ENCODE assay signal across 12 cellular contexts in the genomic region with DNA sequence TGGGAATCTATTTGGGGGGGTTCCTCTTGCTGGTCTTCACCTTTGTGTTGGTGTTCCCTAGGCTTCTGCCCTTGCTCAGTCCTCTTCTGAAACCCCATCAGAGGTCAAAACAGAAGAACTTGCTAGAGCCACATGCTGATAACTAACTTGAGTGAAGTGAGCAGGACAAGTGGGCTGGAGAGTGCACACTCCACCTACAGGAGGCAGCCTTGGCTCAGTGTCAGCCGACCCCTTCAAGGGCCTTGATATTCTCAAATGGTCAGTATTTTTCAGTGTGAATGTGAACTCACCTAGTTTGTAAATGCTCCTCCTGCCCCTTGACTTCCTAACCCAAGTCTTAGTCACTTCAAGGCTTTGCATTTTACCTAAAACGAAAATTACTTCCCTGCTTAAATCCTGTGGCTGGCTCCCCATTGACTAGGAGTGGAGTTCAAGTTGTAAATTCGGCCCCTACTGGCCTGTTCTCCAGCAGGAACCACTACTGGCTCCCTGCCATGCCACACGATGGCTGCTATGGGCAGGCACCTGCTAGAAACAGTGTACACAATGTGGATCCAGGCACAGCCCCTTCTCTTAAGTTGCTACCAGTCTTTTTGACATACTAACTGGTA. TPM values are rescaled to one million over a fixed set of nuclear protein-coding genes. Genes with fewer than 3 reads are reported as not detected.
A peak's percentile ranks its signal among the peaks of the same experiment; 100 is the strongest.
DNase-seq lines count a peak whose midpoint lies in the region; ATAC-seq and TF ChIP-seq lines count a peak whose summit lies in the region.
"Had no signal": no experiment of that assay in that cellular context is flagged by ENCODE, and none has a peak within 500 bp of the region (broad histone marks: within the 10 kb centered on the region; RNA-seq: fewer than 3 reads in every experiment).

No MANE protein-coding gene starts in this region.

- 25% methylated on average over 4 of the region's 4 CpGs for WGBS in HUES64

- H3K4me3 Mint-ChIP-seq in WTC11: peak overlapping the region; percentile 5; the same call in 1 of the 2 replicates
- H3K4me3 Mint-ChIP-seq: activated T-helper 17 cell treated with anti-CD3 and anti-CD28 coated beads, Interleukin-2, amount 50 U/mL, for 72 hours had no signal

- intact Hi-C loops in left lung (cut with DNase I): no loop called here

- H3K27me3 ChIP-seq in HUES64 (ENCODE audit: insufficient read depth, low read length) (no peaks in the 10 kb centered on the region), left lung (peaks cover 7 to 28% of the 10 kb centered on the region in 2 donors)
- H3K27me3 ChIP-seq: foreskin keratinocyte had no signal

- no peaks in the 10 kb centered on the region for H3K9me3 Mint-ChIP-seq in WTC11
- H3K9me3 Mint-ChIP-seq: activated T-helper 17 cell treated with anti-CD3 and anti-CD28 coated beads, Interleukin-2, amount 50 U/mL, for 72 hours had no signal

- H3K4me1 ChIP-seq in HUES64 (ENCODE audit: insufficient read depth, low read length) (peaks cover 44% of the 10 kb centered on the region), left lung (peaks cover 0 to 17% of the 10 kb centered on the region in 2 donors)

- H3K4me1 Mint-ChIP-seq in WTC11: peaks cover 68% of the 10 kb centered on the region

- H3K4me3 ChIP-seq in GM12864 (ENCODE audit: low read depth, low read length) (no peak overlapping the region), HUES64 (ENCODE audit: low read length) (no peak overlapping the region), left lung (no peak overlapping the region)
- H3K4me3 ChIP-seq: lung had no signal

- CTCF ChIA-PET in WTC11 (lab: Charles Lee): interaction anchor here (1.1 to 2.6 kb wide), 2 partner anchors 88 kb away, joined by 7 to 17 read pairs; no protein-coding TSS in a partner anchor

- peak overlapping the region; percentile 48 for H3K27ac Mint-ChIP-seq in WTC11
- H3K27ac Mint-ChIP-seq: activated T-helper 17 cell treated with anti-CD3 and anti-CD28 coated beads, Interleukin-2, amount 50 U/mL, for 72 hours had no signal

- no peak overlapping the region for H3K9ac ChIP-seq in HUES64 (ENCODE audit: low read depth, low read length)

- POLR2A ChIA-PET in WTC11 (lab: Charles Lee): no interaction called here

- TF ChIP-seq CTCF in GM12864 (IDR thresholded peaks at IDR 0.05; ENCODE audit: low read depth, low read length, missing control alignments) (peak; percentile 34), WTC11 (IDR thresholded peaks at IDR 0.05) (no peak), left lung (IDR thresholded peaks at IDR 0.05) (no peak)

- no peak for DNase-seq in GM12864 (ENCODE audit: low read depth)
- DNase-seq in WTC11 (ENCODE audit: low spot score): peak; percentile 58
- no peak for DNase-seq in left lung
- DNase-seq in HCEC 1CT: no peak
- DNase-seq in stimulated activated CD4-positive, alpha-beta T cell treated with anti-CD3 and anti-CD28 coated beads, Interleukin-2, amount 100 ng/mL, for 48 hours: no peak
- no peak for DNase-seq in inferior parietal cortex (ENCODE audit: extremely low spot score)
- no peak for DNase-seq in activated CD4-positive, alpha-beta T cell treated with anti-CD3 and anti-CD28 coated beads, Interleukin-2, amount 50 U/mL, for 4 hours
- DNase-seq: cerebellar nuclear complex, foreskin keratinocyte had no signal

- no peaks in the 10 kb centered on the region for H3K27me3 Mint-ChIP-seq in WTC11 (ENCODE audit: low read depth)

- H3K9me3 ChIP-seq in HUES64 (ENCODE audit: insufficient read depth, low read depth, low read length) (no peaks in the 10 kb centered on the region), left lung (no peaks in the 10 kb centered on the region)

- ATAC-seq in WTC11: peak; percentile 74
- ATAC-seq in left lung: peak; percentile 15
- ATAC-seq: activated T-helper 17 cell treated with anti-CD3 and anti-CD28 coated beads, Interleukin-2, amount 50 U/mL, for 72 hours; foreskin keratinocyte had no signal

- peak overlapping the region; percentile 3; the same call in 1 of the 2 replicates for H3K27ac ChIP-seq in HUES64 (ENCODE audit: low read depth, low read length)
- H3K27ac ChIP-seq in left lung: no peak overlapping the region
- H3K27ac ChIP-seq: foreskin keratinocyte had no signal

- H3K36me3 Mint-ChIP-seq in WTC11: peaks cover 3% of the 10 kb centered on the region; the same call in 1 of the 2 replicates

- H3K36me3 ChIP-seq in HUES64 (ENCODE audit: insufficient read depth, low read length): no peaks in the 10 kb centered on the region
- no peaks in the 10 kb centered on the region for H3K36me3 ChIP-seq in left lung

TF ChIP-seq in WTC11, 78 proteins besides CTCF, POLR2A, EP300 and RAD21:
- TF ChIP-seq RELA (CRISPR knock-in tag; IDR thresholded peaks at IDR 0.05; ENCODE audit: borderline replicate concordance) (no peak), FOXJ3 (CRISPR knock-in tag; IDR thresholded peaks at IDR 0.05; ENCODE audit: borderline replicate concordance) (no peak), SP1 (CRISPR knock-in tag; conservative IDR thresholded peaks at IDR 0.05) (0 out of 2 replicates have a peak, but pooled peaks have one; percentile 18)

RNA-seq across cellular contexts. Expression of gene SLC1A3, which starts 3.6 kb away (rescaled TPM):
- 16.2 TPM for polyA plus RNA-seq in HUES64 (2013, experiment 1 of 2)
- polyA plus RNA-seq in HUES64 (2013, experiment 2 of 2): 13.7 TPM
- total RNA-seq in WTC11 (2021) (45.9 to 77.9 TPM (median 53.8 TPM) in 3 replicates), left lung (10 to 100 TPM; 27.5 to 31.7 TPM)
